In genomic region chr3:112072387-112073060, GRCh38 we compare ENCODE assay signal across 11 cellular contexts. TPM values are rescaled to one million over a fixed set of nuclear protein-coding genes. Genes with fewer than 3 reads are reported as not detected.
A peak's percentile ranks its signal among the peaks of the same experiment; 100 is the strongest.
DNase-seq lines count a peak whose midpoint lies in the region; ATAC-seq lines count a peak whose summit lies in the region.
"Not testable (repeated sequence)": the region's sequence is repeated elsewhere in the genome, so short reads cannot be mapped to it uniquely, and the experiment has no call there.
"Had no signal": no experiment of that assay in that cellular context is flagged by ENCODE, and none has a peak within 500 bp of the region (broad histone marks: within the 10 kb centered on the region; RNA-seq: fewer than 3 reads in every experiment).

No MANE protein-coding gene starts in this region.

- POLR2A ChIA-PET in CD8-positive, alpha-beta memory T cell (lab: Charles Lee), result not testable (repeated sequence)

- H3K9me3 ChIP-seq in CD8-positive, alpha-beta memory T cell (ENCODE audit: low read length), result not testable (repeated sequence)

- peak; percentile 6 to 80 (median 50) for DNase-seq in CD8-positive, alpha-beta memory T cell
- peak; percentile 18 to 54 for DNase-seq in activated CD4-positive, alpha-beta T cell treated with anti-CD3 and anti-CD28 coated beads, Interleukin-2, amount 50 U/mL, for 24 hours (ENCODE audit: low read depth in 1 of 2, low spot score in 1 of 2)
- DNase-seq in activated T-cell treated with anti-CD3 and anti-CD28 coated beads, Interleukin-2, amount 50 U/mL, for 24 hours, result peak; percentile 67
- peak; percentile 67 for DNase-seq in activated naive CD4-positive, alpha-beta T cell treated with anti-CD3 and anti-CD28 coated beads, Interleukin-2, amount 50 U/mL, for 16 hours
- DNase-seq in left colon, result peak; percentile 77 to 87
- peak; percentile 57 for DNase-seq in stimulated activated CD4-positive, alpha-beta T cell treated with anti-CD3 and anti-CD28 coated beads, Interleukin-2, amount 100 ng/mL, for 24 hours
- peak; percentile 51 for DNase-seq in stimulated activated naive CD8-positive, alpha-beta T cell treated with anti-CD3 and anti-CD28 coated beads, Interleukin-15, Interleukin-2, amounts not matched to agents 100 U/mL and 50 U/mL, for 24 hours

- not testable (repeated sequence) for H3K36me3 ChIP-seq in CD8-positive, alpha-beta memory T cell (ENCODE audit: insufficient read depth, low read length)

- H3K27ac ChIP-seq in CD8-positive, alpha-beta memory T cell (ENCODE audit: low read depth, low read length), result not testable (repeated sequence)

- not testable (repeated sequence) for H3K9me3 Mint-ChIP-seq in CD8-positive, alpha-beta memory T cell; activated T-cell treated with anti-CD3 and anti-CD28 coated beads, Interleukin-2, amount 50 U/mL, for 24 hours
- peaks cover 22% of the 10 kb centered on the region for H3K9me3 Mint-ChIP-seq in T-helper 1 cell treated with Interleukin-12 subunit alpha and Interleukin-12 subunit beta and Interleukin-4 antibody, amounts not matched to agents 30 μg/mL and 1 μg/mL, for 36 hours

- CTCF ChIA-PET in CD8-positive, alpha-beta memory T cell (lab: Charles Lee), result interaction anchor here (1.2 kb wide), 2 partner anchors 29 to 59 kb away, joined by 3 to 4 read pairs; no protein-coding TSS in a partner anchor

- intact Hi-C loops in left colon (cut with DNase I, micrococcal nuclease), result not testable (repeated sequence)

- ATAC-seq in left colon, result peak; percentile 51
- peak; percentile 29 for ATAC-seq in stimulated activated naive CD8-positive, alpha-beta T cell treated with anti-CD3 and anti-CD28 coated beads, Interleukin-15, Interleukin-2, amounts not matched to agents 100 U/mL and 50 U/mL, for 24 hours

- peak overlapping the region in 7 of 8 donors; percentile 18 to 91 (median 53) for H3K27ac Mint-ChIP-seq in CD8-positive, alpha-beta memory T cell
- peak overlapping the region; percentile 88 for H3K27ac Mint-ChIP-seq in T-helper 1 cell treated with Interleukin-12 subunit alpha and Interleukin-12 subunit beta and Interleukin-4 antibody, amounts not matched to agents 30 μg/mL and 1 μg/mL, for 36 hours
- H3K27ac Mint-ChIP-seq in activated T-cell treated with anti-CD3 and anti-CD28 coated beads, Interleukin-2, amount 50 U/mL, for 24 hours, result peak overlapping the region; percentile 53

- peak overlapping the region; percentile 37 for H3K4me3 ChIP-seq in CD8-positive, alpha-beta memory T cell (ENCODE audit: low read length)

- H3K36me3 Mint-ChIP-seq in CD8-positive, alpha-beta memory T cell; activated T-cell treated with anti-CD3 and anti-CD28 coated beads, Interleukin-2, amount 50 U/mL, for 24 hours (ENCODE audit: low read depth): not testable (repeated sequence)
- peaks cover 20% of the 10 kb centered on the region for H3K36me3 Mint-ChIP-seq in T-helper 1 cell treated with Interleukin-12 subunit alpha and Interleukin-12 subunit beta and Interleukin-4 antibody, amounts not matched to agents 30 μg/mL and 1 μg/mL, for 36 hours (ENCODE audit: low read depth)

- H3K4me1 ChIP-seq in CD8-positive, alpha-beta memory T cell (ENCODE audit: insufficient read depth, low read length), result peaks cover 21% of the 10 kb centered on the region

- H3K4me3 Mint-ChIP-seq in CD8-positive, alpha-beta memory T cell, result peak overlapping the region; percentile 13 to 78 (median 64)
- peak overlapping the region; percentile 71 for H3K4me3 Mint-ChIP-seq in T-helper 1 cell treated with Interleukin-12 subunit alpha and Interleukin-12 subunit beta and Interleukin-4 antibody, amounts not matched to agents 30 μg/mL and 1 μg/mL, for 36 hours
- H3K4me3 Mint-ChIP-seq in activated T-cell treated with anti-CD3 and anti-CD28 coated beads, Interleukin-2, amount 50 U/mL, for 24 hours, result peak overlapping the region; percentile 54

- H3K27me3 ChIP-seq in CD8-positive, alpha-beta memory T cell (ENCODE audit: insufficient read depth, low read length, poor library complexity, severe bottlenecking), result not testable (repeated sequence)

- peaks cover 4 to 33% of the 10 kb centered on the region in 2 donors for H3K27me3 Mint-ChIP-seq in CD8-positive, alpha-beta memory T cell
- H3K27me3 Mint-ChIP-seq in T-helper 1 cell treated with Interleukin-12 subunit alpha and Interleukin-12 subunit beta and Interleukin-4 antibody, amounts not matched to agents 30 μg/mL and 1 μg/mL, for 36 hours (ENCODE audit: low read depth), result peaks cover 10% of the 10 kb centered on the region
- not testable (repeated sequence) for H3K27me3 Mint-ChIP-seq in activated T-cell treated with anti-CD3 and anti-CD28 coated beads, Interleukin-2, amount 50 U/mL, for 24 hours

- H3K4me1 Mint-ChIP-seq in CD8-positive, alpha-beta memory T cell, result peaks cover 20 to 37% (median 28%) of the 10 kb centered on the region in 3 donors
- H3K4me1 Mint-ChIP-seq in T-helper 1 cell treated with Interleukin-12 subunit alpha and Interleukin-12 subunit beta and Interleukin-4 antibody, amounts not matched to agents 30 μg/mL and 1 μg/mL, for 36 hours (ENCODE audit: low read depth), result peaks cover 30% of the 10 kb centered on the region
- peaks cover 42% of the 10 kb centered on the region for H3K4me1 Mint-ChIP-seq in activated T-cell treated with anti-CD3 and anti-CD28 coated beads, Interleukin-2, amount 50 U/mL, for 24 hours (ENCODE audit: low read depth)

RNA-seq across cellular contexts. Expression of gene C3orf52, which starts 13.7 kb away (rescaled TPM):
- 1 to 10 TPM; 2.8 to 3.4 TPM for total RNA-seq in CD8-positive, alpha-beta memory T cell
- polyA plus RNA-seq in CD8-positive, alpha-beta memory T cell, result 0.12 TPM
- 10 to 100 TPM; 35.7 to 35.8 TPM for total RNA-seq in left colon

RNA-seq across cellular contexts. Expression of gene TMPRSS7, which starts 38.0 kb away (rescaled TPM):
- total RNA-seq in CD8-positive, alpha-beta memory T cell, result not detected
- not detected for polyA plus RNA-seq in CD8-positive, alpha-beta memory T cell
- total RNA-seq in left colon, result under 1 TPM in 1 of 2 donors, not detected in 1; 0.11 TPM
- total RNA-seq: body of pancreas, mesenteric fat pad, pulmonary artery endothelial cell had no signal

Comparison
In these comparisons a context has a peak if more than half of its experiments do, and no peak if none do; other contexts are left out.
1. RNA of gene C3orf52, which starts 13.7 kb away (total RNA-seq): 35.7 to 35.8 TPM in left colon; 2.8 to 3.4 TPM in CD8-positive, alpha-beta memory T cell; every median in the first group is over 4 times any median in the second.
2. Peak in every context shown above with its lines, with median percentiles within 50 percentile points of each other: DNase-seq, H3K27ac Mint-ChIP-seq and H3K4me3 Mint-ChIP-seq.